Comparison of ENCODE assay signal across 23 cellular contexts in genomic region chr20:1298166-1298565, GRCh38. TPM values are rescaled to one million over a fixed set of nuclear protein-coding genes. Genes with fewer than 3 reads are reported as not detected.
DNase-seq lines count a peak whose midpoint lies in the region; ATAC-seq, FAIRE-seq and TF ChIP-seq lines count a peak whose summit lies in the region.
"Had no signal": no experiment of that assay in that cellular context is flagged by ENCODE, and none has a peak within 500 bp of the region (broad histone marks: within the 10 kb centered on the region; RNA-seq: fewer than 3 reads in every experiment).

No MANE protein-coding gene starts in this region.

- TF ChIP-seq CTCF in kidney (IDR thresholded peaks at IDR 0.05; ENCODE audit: borderline replicate concordance, extremely low read depth, insufficient read depth) (no peak), spleen (IDR thresholded peaks at IDR 0.05 in 8 of 11, conservative IDR thresholded peaks at IDR 0.05 in 3 of 11) (no peak), type B pancreatic cell (conservative IDR thresholded peaks at IDR 0.05) (no peak)

- H3K9me3 Mint-ChIP-seq in activated naive CD8-positive, alpha-beta T cell (ENCODE audit: low read depth), result no peaks in the 10 kb centered on the region
- H3K9me3 Mint-ChIP-seq in activated naive CD8-positive, alpha-beta T cell treated with anti-CD3 and anti-CD28 coated beads for 36 hours, result no peaks in the 10 kb centered on the region
- no peaks in the 10 kb centered on the region for H3K9me3 Mint-ChIP-seq in type B pancreatic cell
- H3K9me3 Mint-ChIP-seq: CD4-positive, CD25-positive, alpha-beta regulatory T cell; CD8-positive, alpha-beta T cell; HFFc6 had no signal

- 78 to 94% (median 82%) methylated on average over 4 to 5 of the region's 5 CpGs for WGBS in spleen, 5 donors

- H3K9ac ChIP-seq in kidney (ENCODE audit: low read length in 2 of 2), result no peak overlapping the region
- H3K9ac ChIP-seq: BLaER1 had no signal

- FAIRE-seq in kidney (lab: Jason Lieb, UNC), result no peak
- FAIRE-seq: A204.1, G401.6, GM12878, H54 had no signal

- peak overlapping the region; percentile 30 for H3K27ac Mint-ChIP-seq in activated naive CD8-positive, alpha-beta T cell
- H3K27ac Mint-ChIP-seq in activated naive CD8-positive, alpha-beta T cell treated with anti-CD3 and anti-CD28 coated beads for 36 hours, result no peak overlapping the region
- peak overlapping the region; percentile 51 for H3K27ac Mint-ChIP-seq in T-helper 17 cell
- no peak overlapping the region for H3K27ac Mint-ChIP-seq in type B pancreatic cell
- H3K27ac Mint-ChIP-seq: B cell, HFFc6 had no signal

- H3K4me3 Mint-ChIP-seq in activated naive CD8-positive, alpha-beta T cell, result no peak overlapping the region
- H3K4me3 Mint-ChIP-seq in activated naive CD8-positive, alpha-beta T cell treated with anti-CD3 and anti-CD28 coated beads for 36 hours, result no peak overlapping the region
- H3K4me3 Mint-ChIP-seq in T-helper 17 cell, result no peak overlapping the region
- H3K4me3 Mint-ChIP-seq in type B pancreatic cell, result no peak overlapping the region
- H3K4me3 Mint-ChIP-seq: B cell; CD4-positive, CD25-positive, alpha-beta regulatory T cell; CD8-positive, alpha-beta T cell; HFFc6 had no signal

- ATAC-seq in T-helper 17 cell, result no peak
- no peak for ATAC-seq in GM18519 (IDR thresholded peaks at IDR 0.05; ENCODE audit: low FRiP score, unreplicated experiment)
- ATAC-seq: CD8-positive, alpha-beta T cell; GM12878 had no signal

- DNase-seq in activated naive CD8-positive, alpha-beta T cell treated with anti-CD3 and anti-CD28 coated beads for 36 hours, result no peak
- DNase-seq in T-helper 17 cell (no peak), kidney (peak; percentile 2), spleen (peak; percentile 11), type B pancreatic cell (ENCODE audit: extremely low spot score, unreplicated experiment) (no peak)
- DNase-seq: Caco-2; CD4-positive, CD25-positive, alpha-beta regulatory T cell; CD8-positive, alpha-beta T cell; DMS153; DND-41; GOT3; HFFc6 had no signal

- H3K9me3 ChIP-seq in T-helper 17 cell (ENCODE audit: control insufficient read depth, low read length, poor library complexity, severe bottlenecking) (no peaks in the 10 kb centered on the region), kidney (ENCODE audit: control insufficient read depth in 1 of 2, low read length in 2 of 2) (no peaks in the 10 kb centered on the region), spleen (no peaks in the 10 kb centered on the region)
- H3K9me3 ChIP-seq: BLaER1, Caco-2, HAP-1 had no signal

- peaks cover 32% of the 10 kb centered on the region for H3K4me1 Mint-ChIP-seq in activated naive CD8-positive, alpha-beta T cell (ENCODE audit: low read depth)
- H3K4me1 Mint-ChIP-seq in activated naive CD8-positive, alpha-beta T cell treated with anti-CD3 and anti-CD28 coated beads for 36 hours, result peaks cover 31% of the 10 kb centered on the region
- H3K4me1 Mint-ChIP-seq in T-helper 17 cell (peaks cover 19% of the 10 kb centered on the region), type B pancreatic cell (ENCODE audit: unreplicated experiment) (no peaks in the 10 kb centered on the region)
- H3K4me1 Mint-ChIP-seq: B cell had no signal

- H3K4me1 ChIP-seq in kidney (ENCODE audit: control insufficient read depth in 1 of 2, insufficient read depth in 1 of 2, low read depth in 1 of 2, low read length in 2 of 2), result no peaks in the 10 kb centered on the region
- H3K4me1 ChIP-seq in spleen, result no peaks in the 10 kb centered on the region
- H3K4me1 ChIP-seq: Caco-2, HAP-1 had no signal

- H3K4me3 ChIP-seq in kidney (ENCODE audit: low read length in 2 of 2), result no peak overlapping the region
- H3K4me3 ChIP-seq in spleen, result no peak overlapping the region
- H3K4me3 ChIP-seq: BLaER1, GM12878, HAP-1 had no signal

- intact Hi-C loops in kidney (cut with DNase I), result no loop called here
- intact Hi-C loops in spleen (cut with DNase I; ENCODE audit: low total_unique reads), result no loop called here

- H3K27me3 Mint-ChIP-seq in activated naive CD8-positive, alpha-beta T cell, result no peaks in the 10 kb centered on the region
- H3K27me3 Mint-ChIP-seq in activated naive CD8-positive, alpha-beta T cell treated with anti-CD3 and anti-CD28 coated beads for 36 hours, result no peaks in the 10 kb centered on the region
- H3K27me3 Mint-ChIP-seq in T-helper 17 cell, result no peaks in the 10 kb centered on the region
- H3K27me3 Mint-ChIP-seq in type B pancreatic cell, result no peaks in the 10 kb centered on the region
- H3K27me3 Mint-ChIP-seq: B cell; CD4-positive, CD25-positive, alpha-beta regulatory T cell had no signal

- no peak for TF ChIP-seq POLR2A in spleen (IDR thresholded peaks at IDR 0.05)

- H3K27me3 ChIP-seq in spleen (replicated peaks in 1 of 7), result no peaks in the 10 kb centered on the region
- H3K27me3 ChIP-seq: BLaER1 had no signal

- H3K27ac ChIP-seq in kidney (ENCODE audit: low read depth in 2 of 2, low read length in 2 of 2) (no peak overlapping the region), spleen (no peak overlapping the region)
- H3K27ac ChIP-seq: 22Rv1, BLaER1, C4-2B had no signal

- H3K36me3 Mint-ChIP-seq in activated naive CD8-positive, alpha-beta T cell, result peaks cover 2% of the 10 kb centered on the region
- peaks cover 4% of the 10 kb centered on the region for H3K36me3 Mint-ChIP-seq in activated naive CD8-positive, alpha-beta T cell treated with anti-CD3 and anti-CD28 coated beads for 36 hours
- H3K36me3 Mint-ChIP-seq in T-helper 17 cell (ENCODE audit: low read depth) (no peaks in the 10 kb centered on the region), type B pancreatic cell (no peaks in the 10 kb centered on the region)

- H3K36me3 ChIP-seq in kidney (ENCODE audit: control insufficient read depth in 1 of 2, insufficient read depth in 2 of 2, low read length in 2 of 2) (no peaks in the 10 kb centered on the region), spleen (no peaks in the 10 kb centered on the region)
- H3K36me3 ChIP-seq: BLaER1, HAP-1 had no signal

RNA-seq across cellular contexts. Expression of gene SDCBP2, which starts 30.8 kb away (rescaled TPM):
- 1 to 10 TPM; 3.3 to 3.9 TPM for total RNA-seq in activated naive CD8-positive, alpha-beta T cell treated with anti-CD3 and anti-CD28 coated beads for 36 hours
- total RNA-seq in T-helper 17 cell, result 1 to 10 TPM; 1.2 to 2.3 TPM
- total RNA-seq in kidney, result 18.3 TPM
- polyA plus RNA-seq in kidney (ENCODE audit: insufficient read depth, low read depth, low replicate concordance), result 10.3 TPM
- 1 to 10 TPM; 2.1 to 7.1 (median 3.5) TPM for total RNA-seq in spleen
- polyA plus RNA-seq in spleen, result 1 to 10 TPM; 2.0 to 3.7 (median 3.0) TPM
- total RNA-seq in type B pancreatic cell (ENCODE audit: low replicate concordance), result 4.9 and 7.4 TPM in 2 replicates

RNA-seq across cellular contexts. Expression of gene SNPH, which starts 32.1 kb away (rescaled TPM):
- total RNA-seq in activated naive CD8-positive, alpha-beta T cell treated with anti-CD3 and anti-CD28 coated beads for 36 hours, result 1 to 10 TPM; 3.2 to 3.6 TPM
- total RNA-seq in T-helper 17 cell (1 to 10 TPM; 6.7 to 9.4 TPM), kidney (3.1 TPM), spleen (1 to 10 TPM; 2.0 to 3.5 (median 2.3) TPM), type B pancreatic cell (ENCODE audit: low replicate concordance) (2.7 and 3.6 TPM in 2 replicates)
- polyA plus RNA-seq in kidney (ENCODE audit: insufficient read depth, low read depth, low replicate concordance) (3.1 TPM), spleen (1 to 10 TPM in 1 of 3 donors, under 1 TPM in 2; 0.58 to 1.8 (median 0.80) TPM)

Comparison
In these comparisons a context has a peak if more than half of its experiments do, and no peak if none do; other contexts are left out.
1. H3K27ac Mint-ChIP-seq: peak in activated naive CD8-positive, alpha-beta T cell (single experiment) and T-helper 17 cell (single experiment); none in activated naive CD8-positive, alpha-beta T cell treated with anti-CD3 and anti-CD28 coated beads for 36 hours (single experiment) and type B pancreatic cell (single experiment).
2. DNase-seq: peak in kidney (single experiment) and spleen (single experiment); none in activated naive CD8-positive, alpha-beta T cell treated with anti-CD3 and anti-CD28 coated beads for 36 hours (single experiment), T-helper 17 cell (0 of 3) and type B pancreatic cell (single experiment).